13 cellular contexts compared by ENCODE assay signal in the genomic region with DNA sequence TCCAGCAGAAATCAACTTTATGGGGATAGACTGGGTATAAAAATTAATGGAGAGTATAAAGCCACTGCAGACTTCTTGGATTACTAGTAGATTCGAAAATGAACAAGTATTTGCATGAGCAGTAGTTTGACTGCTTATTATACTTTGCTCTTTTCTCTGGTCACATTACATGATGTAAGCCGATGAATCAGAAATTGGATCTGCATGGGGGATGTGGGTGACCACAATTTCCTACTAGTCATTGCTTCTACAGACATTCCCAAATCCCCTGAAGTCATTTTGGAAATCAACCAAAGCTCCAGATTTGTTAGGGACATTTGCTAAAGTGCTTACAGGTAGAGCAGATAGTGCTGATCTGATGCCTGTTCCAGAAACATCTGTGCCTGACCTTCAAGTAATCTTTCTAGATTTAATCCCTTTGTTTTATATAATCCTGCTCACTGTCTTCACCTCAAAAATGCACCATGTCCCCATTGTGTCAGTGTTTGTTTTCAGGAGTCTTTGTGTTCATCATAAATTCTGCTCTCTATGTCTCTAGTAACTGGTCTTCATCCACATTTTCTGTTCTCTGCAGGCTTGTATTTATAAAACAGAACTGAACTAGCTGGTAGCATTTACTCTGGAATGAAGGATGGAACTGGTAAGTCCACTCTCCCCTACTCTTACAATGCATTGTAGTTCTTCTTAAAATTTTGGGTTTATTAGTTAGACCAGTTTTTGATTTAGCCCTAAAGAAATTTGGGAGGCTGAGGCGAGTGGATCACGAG.
DNase-seq lines count a peak whose midpoint lies in the region; ATAC-seq, FAIRE-seq and TF ChIP-seq lines count a peak whose summit lies in the region.
"Had no signal": no experiment of that assay in that cellular context is flagged by ENCODE, and none has a peak within 500 bp of the region (broad histone marks: within the 10 kb centered on the region; RNA-seq: fewer than 3 reads in every experiment).

No MANE protein-coding gene starts in this region.

- peak overlapping the region; percentile 52 for H2BK5ac ChIP-seq in IMR-90 (ENCODE audit: low read depth, low read length, poor library complexity, severe bottlenecking)

- peak overlapping the region; percentile 59 for H3K18ac ChIP-seq in IMR-90 (ENCODE audit: low read depth, low read length)

- no peak overlapping the region; the same call in 1 of the 2 replicates for H3K14ac ChIP-seq in IMR-90 (replicated peaks; ENCODE audit: low read depth, low read length)

- H3K27ac ChIP-seq in IMR-90 (ENCODE audit: insufficient read depth, low read length) (peak overlapping the region; percentile 12), keratinocyte (ENCODE audit: control insufficient read depth, insufficient read depth, low read length) (no peak overlapping the region), suprapubic skin (no peak overlapping the region)
- H3K27ac ChIP-seq: gastroesophageal sphincter had no signal

- peak overlapping the region; percentile 73; the same call in 1 of the 2 replicates for H3K4ac ChIP-seq in IMR-90 (ENCODE audit: low read depth, low read length)

- POLR2A ChIA-PET in IMR-90 (lab: Charles Lee; ENCODE audit: unreplicated experiment) = no interaction called here

- dilution Hi-C loops in IMR-90 (cut with HindIII; ENCODE audit: low sequenced_read_pairs, unreplicated experiment) (no loop called here), keratinocyte (cut with MboI; ENCODE audit: extremely low pct_ligation_motif_present, low sequenced_read_pairs) (no loop called here)

- peak overlapping the region; percentile 3 to 56; a peak in 3 of 4 replicates for H4K8ac ChIP-seq in IMR-90 (ENCODE audit: low read depth in 2 of 2, low read length in 2 of 2)

- H3K4me2 ChIP-seq in IMR-90 (ENCODE audit: low read depth, low read length) (peak overlapping the region; percentile 82; the same call in 1 of the 2 replicates), keratinocyte (ENCODE audit: control insufficient read depth, extremely low read depth, insufficient read depth, low read depth, low read length) (peak overlapping the region; percentile 11)

- H2AK5ac ChIP-seq in IMR-90 (ENCODE audit: low read depth, low read length) = no peak overlapping the region

- no peak overlapping the region; the same call in 1 of the 2 replicates for H3K23ac ChIP-seq in IMR-90 (ENCODE audit: low read depth, low read length)

- DNase-seq in AG09319 (ENCODE audit: extremely low read depth, low read depth) (peak; percentile 74), IMR-90 (peak; percentile 98), brain pericyte (ENCODE audit: low read depth, low spot score) (peak; percentile 33), keratinocyte (ENCODE audit: low read depth, low spot score) (peak; percentile 77), suprapubic skin (ENCODE audit: low spot score in 2 of 2) (no peak), nucleus accumbens (lab: John Stamatoyannopoulos, UW) (no peak), superior temporal gyrus (ENCODE audit: extremely low spot score) (no peak)
- DNase-seq: NCI-H1092 treated with DMSO at 0.1 percent for 48 hours; NCI-H774; stimulated activated CD4-positive, alpha-beta T cell treated with anti-CD3 and anti-CD28 coated beads, Interleukin-4, amount 100 ng/mL, for 24 hours had no signal

- peak; percentile 97 for ATAC-seq in IMR-90 (ENCODE audit: low read depth)
- ATAC-seq in GM21737 (IDR thresholded peaks at IDR 0.05; ENCODE audit: unreplicated experiment) = no peak
- ATAC-seq: gastroesophageal sphincter, left lobe of liver had no signal

- H3K9me1 ChIP-seq in IMR-90 (ENCODE audit: insufficient read depth, low read length) (no peaks in the 10 kb centered on the region), keratinocyte (ENCODE audit: control insufficient read depth, extremely low read depth, insufficient read depth, low read length) (no peaks in the 10 kb centered on the region)

- no peak overlapping the region for H2AK9ac ChIP-seq in IMR-90 (replicated peaks; ENCODE audit: low read depth, low read length, poor library complexity)

- WGBS in IMR-90 (ENCODE audit: extremely low coverage in 2 of 2, insufficient read length in 1 of 2), 2 experiments = 100% methylated on average over 2 of the region's 4 CpGs; no CpG with 5 or more reads in 1 of the 2 experiments
- WGBS in suprapubic skin = 63% methylated on average over 4 of the region's 4 CpGs

- H3K79me1 ChIP-seq in IMR-90 (ENCODE audit: low read depth in 1 of 2, low read length in 2 of 2) = no peaks in the 10 kb centered on the region

- TF ChIP-seq CTCF in AG09319 (IDR thresholded peaks at IDR 0.05; ENCODE audit: low read depth, low read length) (no peak), IMR-90 (conservative IDR thresholded peaks at IDR 0.05; ENCODE audit: low read depth, low read length) (no peak), keratinocyte (optimal IDR thresholded peaks at IDR 0.05 in 1 of 3, IDR thresholded peaks at IDR 0.05 in 1 of 3, conservative IDR thresholded peaks at IDR 0.05 in 1 of 3; ENCODE audit: extremely low read depth in 1 of 3, insufficient read depth in 2 of 3, low read length in 3 of 3) (no peak), suprapubic skin (IDR thresholded peaks at IDR 0.05) (no peak)

- no peaks in the 10 kb centered on the region for H3K9me3 ChIP-seq in IMR-90 (ENCODE audit: control insufficient read depth, insufficient read depth, low read length)
- no peaks in the 10 kb centered on the region for H3K9me3 ChIP-seq in keratinocyte (ENCODE audit: control insufficient read depth, low read depth, low read length)
- H3K9me3 ChIP-seq in suprapubic skin = no peaks in the 10 kb centered on the region
- H3K9me3 ChIP-seq: gastroesophageal sphincter had no signal

- CTCF ChIA-PET in IMR-90 (lab: Yijun Ruan, JAX) = no interaction called here

- no peaks in the 10 kb centered on the region for H3K79me2 ChIP-seq in keratinocyte (ENCODE audit: control insufficient read depth, insufficient read depth, low read length)

- in situ Hi-C loops in IMR-90 (cut with MboI; ENCODE audit: low sequenced_read_pairs) = no loop called here

- FAIRE-seq in keratinocyte (lab: Jason Lieb, UNC) = peak; percentile 99

- H4K5ac ChIP-seq in IMR-90 (ENCODE audit: low read depth, low read length) = peak overlapping the region; percentile 72; the same call in 1 of the 2 replicates

- H3K9ac ChIP-seq in IMR-90 (ENCODE audit: low read depth, low read length) (no peak overlapping the region), keratinocyte (ENCODE audit: control insufficient read depth, extremely low read depth, insufficient read depth, low read length) (no peak overlapping the region)

- no peak overlapping the region for H4K91ac ChIP-seq in IMR-90 (ENCODE audit: insufficient read depth, low read depth, low read length)

- no peak overlapping the region for H3K4me3 ChIP-seq in IMR-90 (ENCODE audit: insufficient read depth, low read depth, low read length)
- H3K4me3 ChIP-seq in keratinocyte (ENCODE audit: control insufficient read depth in 2 of 3, extremely low read depth in 1 of 3, insufficient read depth in 2 of 3, low read depth in 1 of 3, low read length in 3 of 3) = no peak overlapping the region
- H3K4me3 ChIP-seq in suprapubic skin = no peak overlapping the region
- H3K4me3 ChIP-seq: gastroesophageal sphincter had no signal

- TF ChIP-seq EP300 in suprapubic skin (IDR thresholded peaks at IDR 0.05) = no peak

- H2BK15ac ChIP-seq in IMR-90 (ENCODE audit: low read depth, low read length) = peak overlapping the region; percentile 1; the same call in 1 of the 3 replicates

- H2AFZ ChIP-seq in IMR-90 (replicated peaks; ENCODE audit: low read length, poor library complexity) = no peak overlapping the region
- no peak overlapping the region for H2AFZ ChIP-seq in keratinocyte (ENCODE audit: control insufficient read depth, low read length)

- TF ChIP-seq RAD21 in IMR-90 (IDR thresholded peaks at IDR 0.05; ENCODE audit: low read length) = no peak

- peak overlapping the region; percentile 63; the same call in 1 of the 2 replicates for H2BK20ac ChIP-seq in IMR-90 (ENCODE audit: low read depth, low read length)

- no peaks in the 10 kb centered on the region for H4K20me1 ChIP-seq in IMR-90 (ENCODE audit: insufficient read depth, low read length)
- H4K20me1 ChIP-seq in keratinocyte (ENCODE audit: control insufficient read depth, extremely low read depth, insufficient read depth, low read length) = no peaks in the 10 kb centered on the region

- BruUV-seq in IMR-90 (replicated peaks; lab: Mats Ljungman, UMichigan) = no TSS peak

- H3K56ac ChIP-seq in IMR-90 (ENCODE audit: extremely low read depth, insufficient read depth, low read length) = no peak overlapping the region

- TF ChIP-seq POLR2A in IMR-90 (IDR thresholded peaks at IDR 0.05; ENCODE audit: low read depth, low read length) = no peak
- no peak for TF ChIP-seq POLR2A in suprapubic skin (IDR thresholded peaks at IDR 0.05)

- H2BK120ac ChIP-seq in IMR-90 (ENCODE audit: low read depth, low read length) = peak overlapping the region; percentile 67

- intact Hi-C loops in IMR-90 (cut with micrococcal nuclease) = no loop called here

- H3K36me3 ChIP-seq in IMR-90 (ENCODE audit: control insufficient read depth, insufficient read depth, low read length) (no peaks in the 10 kb centered on the region), keratinocyte (ENCODE audit: control insufficient read depth in 2 of 2, extremely low read depth in 1 of 2, insufficient read depth in 2 of 2, low read length in 2 of 2) (no peaks in the 10 kb centered on the region), suprapubic skin (no peaks in the 10 kb centered on the region)
- H3K36me3 ChIP-seq: gastroesophageal sphincter had no signal

- H3K27me3 ChIP-seq in IMR-90 (ENCODE audit: control insufficient read depth, insufficient read depth, low read length) = no peaks in the 10 kb centered on the region
- H3K27me3 ChIP-seq in keratinocyte (ENCODE audit: control insufficient read depth, extremely low read depth, insufficient read depth, low read length) = no peaks in the 10 kb centered on the region
- no peaks in the 10 kb centered on the region for H3K27me3 ChIP-seq in suprapubic skin
- H3K27me3 ChIP-seq: gastroesophageal sphincter had no signal

- H3K4me1 ChIP-seq in IMR-90 (ENCODE audit: control insufficient read depth, insufficient read depth, low read length) (peaks cover 6% of the 10 kb centered on the region; the same call in 1 of the 2 replicates), keratinocyte (ENCODE audit: control insufficient read depth, extremely low read depth, insufficient read depth, low read length) (peaks cover 25% of the 10 kb centered on the region), suprapubic skin (no peaks in the 10 kb centered on the region)
- H3K4me1 ChIP-seq: gastroesophageal sphincter had no signal

TF ChIP-seq in IMR-90, 13 proteins besides CTCF, POLR2A, EP300 and RAD21 (continues in another document):
- TF ChIP-seq MAFK (IDR thresholded peaks at IDR 0.05; ENCODE audit: low read depth, low read length) = no peak; the same call in 1 of the 2 replicates
- peak; percentile 74 for TF ChIP-seq CEBPB (IDR thresholded peaks at IDR 0.05; ENCODE audit: low read depth, low read length)
- no peak for TF ChIP-seq RCOR1 (IDR thresholded peaks at IDR 0.05; ENCODE audit: insufficient replicate concordance, low read length)

Comparison
In these comparisons a context has a peak if more than half of its experiments do, and no peak if none do; other contexts are left out.
1. DNase-seq: peak in AG09319 (single experiment), IMR-90 (single experiment), brain pericyte (single experiment) and keratinocyte (single experiment); none in suprapubic skin (0 of 2), nucleus accumbens (0 of 56) and superior temporal gyrus (single experiment).